25 cellular contexts compared by ENCODE assay signal in genomic region chr12:48823281-48823680, GRCh38. TPM values are rescaled to one million over a fixed set of nuclear protein-coding genes. Genes with fewer than 3 reads are reported as not detected.
"Had no signal": no experiment of that assay in that cellular context is flagged by ENCODE, and none has a peak within 500 bp of the region (broad histone marks: within the 10 kb centered on the region; RNA-seq: fewer than 3 reads in every experiment).

No MANE protein-coding gene starts in this region.

- H3K27ac ChIP-seq: left lung, lower lobe of right lung, neutrophil, ovary, right atrium auricular region, right lobe of liver, tibial nerve, uterus had no signal

- DNase-seq: immature natural killer cell; kidney; mammary epithelial cell; mesenchymal stem cell; occipital lobe; ovary; right lobe of liver; stimulated activated CD4-positive, alpha-beta T cell treated with anti-CD3 and anti-CD28 coated beads, Interleukin-1b, Interleukin-23, amount 100 ng/mL, for 48 hours; stimulated activated CD4-positive, alpha-beta T cell treated with anti-CD3 and anti-CD28 coated beads, Interleukin-2, amount 100 ng/mL, for 48 hours; stimulated activated CD4-positive, alpha-beta T cell treated with anti-CD3 and anti-CD28 coated beads, Interleukin-4, amount 100 ng/mL, for 4 hours; stimulated activated CD8-positive, alpha-beta memory T cell treated with anti-CD3 and anti-CD28 coated beads, Interleukin-4, amount 100 ng/mL, for 48 hours; stimulated activated naive CD8-positive, alpha-beta T cell treated with anti-CD3 and anti-CD28 coated beads, Interleukin-15, amount 100 ng/mL, for 72 hours; uterus had no signal

- H3K4me2 ChIP-seq: smooth muscle cell had no signal

- ATAC-seq: naive thymus-derived CD8-positive, alpha-beta T cell; right lobe of liver; stimulated activated memory B cell treated with anti-CD40 and anti-IgM and Interleukin-4, amounts not matched to agents 10 μg/mL and 1 μg/mL and 100 μg/mL, for 72 hours; stimulated activated naive CD8-positive, alpha-beta T cell treated with anti-CD3 and anti-CD28 coated beads, Interleukin-15, amount 100 ng/mL, for 72 hours had no signal

- H3K27me3 Mint-ChIP-seq: naive thymus-derived CD8-positive, alpha-beta T cell; progenitor cell of endocrine pancreas; stimulated activated memory B cell treated with anti-CD40 and anti-IgM and Interleukin-4, amounts not matched to agents 10 μg/mL and 1 μg/mL and 100 μg/mL, for 72 hours; type B pancreatic cell had no signal

- H3K27ac Mint-ChIP-seq: nephron, progenitor cell of endocrine pancreas, type B pancreatic cell had no signal

- H3K9me3 ChIP-seq: left lung, lower lobe of right lung, neutrophil, ovary, right atrium auricular region, right lobe of liver, tibial nerve, uterus had no signal

- H3K9me3 Mint-ChIP-seq: immature natural killer cell; naive thymus-derived CD8-positive, alpha-beta T cell; nephron; neural crest cell; stimulated activated memory B cell treated with anti-CD40 and anti-IgM and Interleukin-4, amounts not matched to agents 10 μg/mL and 1 μg/mL and 100 μg/mL, for 72 hours; stimulated activated naive CD8-positive, alpha-beta T cell treated with anti-CD3 and anti-CD28 coated beads, Interleukin-15, amount 100 ng/mL, for 72 hours; type B pancreatic cell had no signal

- H3K4me3 Mint-ChIP-seq: immature natural killer cell; naive thymus-derived CD8-positive, alpha-beta T cell; nephron; stimulated activated memory B cell treated with anti-CD40 and anti-IgM and Interleukin-4, amounts not matched to agents 10 μg/mL and 1 μg/mL and 100 μg/mL, for 72 hours; stimulated activated naive CD8-positive, alpha-beta T cell treated with anti-CD3 and anti-CD28 coated beads, Interleukin-15, amount 100 ng/mL, for 72 hours; type B pancreatic cell had no signal

- H3K4me3 ChIP-seq: left lung, lower lobe of right lung, ovary, right atrium auricular region, right lobe of liver, smooth muscle cell, tibial nerve, uterus had no signal

- H3K27me3 ChIP-seq: ovary, right atrium auricular region, right lobe of liver, tibial nerve, uterus had no signal

- H3K36me3 Mint-ChIP-seq: immature natural killer cell had no signal

- H3K4me1 ChIP-seq: lower lobe of right lung, uterus had no signal

- H3K36me3 ChIP-seq: ovary, right lobe of liver, uterus had no signal

RNA-seq across cellular contexts. Expression of gene ADCY6, which starts 34.4 kb away (rescaled TPM):
- total RNA-seq: naive thymus-derived CD8-positive, alpha-beta T cell had no signal
- polyA plus RNA-seq: immature natural killer cell; naive thymus-derived CD8-positive, alpha-beta T cell had no signal
